ENCODE assay signal across 9 cellular contexts in genomic region chr10:44648691-44649090, GRCh38.
"Had no signal": no experiment of that assay in that cellular context is flagged by ENCODE, and none has a peak within 500 bp of the region (broad histone marks: within the 10 kb centered on the region; RNA-seq: fewer than 3 reads in every experiment).

No MANE protein-coding gene starts in this region.

- H3K27me3 ChIP-seq: right atrium auricular region had no signal

- H3K36me3 ChIP-seq: right atrium auricular region had no signal

- H3K4me3 ChIP-seq: right atrium auricular region, skin epidermis had no signal

- H3K9me3 ChIP-seq: right atrium auricular region had no signal

- ATAC-seq: activated T-helper 17 cell treated with anti-CD3 and anti-CD28 coated beads, Interleukin-2, amount 50 U/mL, for 72 hours; naive thymus-derived CD4-positive, alpha-beta T cell had no signal

- H3K4me1 ChIP-seq: right atrium auricular region had no signal

- H3K27ac ChIP-seq: right atrium auricular region had no signal

- DNase-seq: activated B cell treated with CpG ODN at 0.5 μM for 24 hours; activated CD4-positive, alpha-beta T cell treated with anti-CD3 and anti-CD28 coated beads, Interleukin-2, amount 50 U/mL, for 1 hour; activated T-cell treated with anti-CD3 and anti-CD28 coated beads for 4 hours; cerebellar nuclear complex; dermis blood vessel endothelial cell; naive thymus-derived CD4-positive, alpha-beta T cell had no signal
